In genomic region chrX:70434914-70435586, GRCh38 we compare ENCODE assay signal across 8 cellular contexts. TPM values are rescaled to one million over a fixed set of nuclear protein-coding genes. Genes with fewer than 3 reads are reported as not detected.
A peak's percentile ranks its signal among the peaks of the same experiment; 100 is the strongest.
DNase-seq lines count a peak whose midpoint lies in the region; ATAC-seq lines count a peak whose summit lies in the region.

No MANE protein-coding gene starts in this region.

- POLR2A ChIA-PET in activated CD4-positive, alpha-beta memory T cell treated with anti-CD3 and anti-CD28 coated beads, Interleukin-2, amount 10 ng/mL, durations not matched to agents 7 days and 5 days (lab: Charles Lee): interaction anchor here (0.7 to 3.4 kb wide), 7 partner anchors 10 to 301 kb away, joined by 3 to 13 read pairs (median 4); partner anchors contain the start of genes DLG3, IGBP1, KIF4A and PDZD11

- H3K9me3 Mint-ChIP-seq in activated CD8-positive, alpha-beta memory T cell treated with anti-CD3 and anti-CD28 coated beads, Interleukin-2, amount 10 ng/mL, durations not matched to agents 7 days and 5 days (ENCODE audit: low read depth): no peaks in the 10 kb centered on the region
- no peaks in the 10 kb centered on the region for H3K9me3 Mint-ChIP-seq in activated CD4-positive, alpha-beta memory T cell treated with anti-CD3 and anti-CD28 coated beads, Interleukin-2, amount 10 ng/mL, durations not matched to agents 7 days and 5 days

- DNase-seq in activated CD8-positive, alpha-beta memory T cell treated with anti-CD3 and anti-CD28 coated beads, Interleukin-2, amount 10 ng/mL, durations not matched to agents 7 days and 5 days: peak; percentile 56
- DNase-seq in activated CD8-positive, alpha-beta memory T cell treated with anti-CD3 and anti-CD28 coated beads for 24 hours: no peak
- DNase-seq in activated CD4-positive, alpha-beta memory T cell treated with anti-CD3 and anti-CD28 coated beads, Interleukin-2, amount 10 ng/mL, durations not matched to agents 7 days and 5 days: peak; percentile 35
- DNase-seq in hepatic stellate cell (ENCODE audit: low spot score): peak; percentile 81
- DNase-seq in stimulated activated naive CD8-positive, alpha-beta T cell treated with anti-CD3 and anti-CD28 coated beads, Interleukin-15, Interleukin-2, amounts not matched to agents 100 U/mL and 50 U/mL, for 24 hours: peak; percentile 7
- no peak for DNase-seq in NCI-H146 treated with DMSO at 0.1 percent for 48 hours (lab: John Stamatoyannopoulos, UW; ENCODE audit: unreplicated experiment)

- peak; percentile 24 for ATAC-seq in activated CD8-positive, alpha-beta memory T cell treated with anti-CD3 and anti-CD28 coated beads, Interleukin-2, amount 10 ng/mL, durations not matched to agents 7 days and 5 days
- ATAC-seq in stimulated activated naive CD8-positive, alpha-beta T cell treated with anti-CD3 and anti-CD28 coated beads, Interleukin-15, Interleukin-2, amounts not matched to agents 100 U/mL and 50 U/mL, for 24 hours: no peak
- ATAC-seq in GM21390 (IDR thresholded peaks at IDR 0.05; ENCODE audit: unreplicated experiment) (no peak), GM18909 (IDR thresholded peaks at IDR 0.05; ENCODE audit: poor library complexity, unreplicated experiment) (no peak)

- H3K27ac Mint-ChIP-seq in activated CD8-positive, alpha-beta memory T cell treated with anti-CD3 and anti-CD28 coated beads, Interleukin-2, amount 10 ng/mL, durations not matched to agents 7 days and 5 days: peak overlapping the region; percentile 77
- H3K27ac Mint-ChIP-seq in activated CD4-positive, alpha-beta memory T cell treated with anti-CD3 and anti-CD28 coated beads, Interleukin-2, amount 10 ng/mL, durations not matched to agents 7 days and 5 days: peak overlapping the region; percentile 21

- CTCF ChIA-PET in activated CD8-positive, alpha-beta memory T cell treated with anti-CD3 and anti-CD28 coated beads, Interleukin-2, amount 10 ng/mL, durations not matched to agents 7 days and 5 days (lab: Charles Lee): interaction anchor here (1.3 to 4.1 kb wide), 7 partner anchors 16 to 536 kb away, joined by 3 to 26 read pairs (median 6); partner anchors contain the start of gene IGBP1
- CTCF ChIA-PET in activated CD4-positive, alpha-beta memory T cell treated with anti-CD3 and anti-CD28 coated beads, Interleukin-2, amount 10 ng/mL, durations not matched to agents 7 days and 5 days (lab: Charles Lee): interaction anchor here (1.1 to 2.4 kb wide), 3 partner anchors 9 to 17 kb away, joined by 3 to 9 read pairs (median 4); partner anchors contain the start of gene DLG3

- no peaks in the 10 kb centered on the region for H3K27me3 Mint-ChIP-seq in activated CD8-positive, alpha-beta memory T cell treated with anti-CD3 and anti-CD28 coated beads, Interleukin-2, amount 10 ng/mL, durations not matched to agents 7 days and 5 days
- H3K27me3 Mint-ChIP-seq in activated CD4-positive, alpha-beta memory T cell treated with anti-CD3 and anti-CD28 coated beads, Interleukin-2, amount 10 ng/mL, durations not matched to agents 7 days and 5 days: peaks cover 19% of the 10 kb centered on the region

- peaks cover 45% of the 10 kb centered on the region for H3K4me1 Mint-ChIP-seq in activated CD8-positive, alpha-beta memory T cell treated with anti-CD3 and anti-CD28 coated beads, Interleukin-2, amount 10 ng/mL, durations not matched to agents 7 days and 5 days
- peaks cover 45% of the 10 kb centered on the region for H3K4me1 Mint-ChIP-seq in activated CD4-positive, alpha-beta memory T cell treated with anti-CD3 and anti-CD28 coated beads, Interleukin-2, amount 10 ng/mL, durations not matched to agents 7 days and 5 days

- H3K4me3 Mint-ChIP-seq in activated CD8-positive, alpha-beta memory T cell treated with anti-CD3 and anti-CD28 coated beads, Interleukin-2, amount 10 ng/mL, durations not matched to agents 7 days and 5 days: peak overlapping the region; percentile 88
- peak overlapping the region; percentile 85 for H3K4me3 Mint-ChIP-seq in activated CD4-positive, alpha-beta memory T cell treated with anti-CD3 and anti-CD28 coated beads, Interleukin-2, amount 10 ng/mL, durations not matched to agents 7 days and 5 days

- no peaks in the 10 kb centered on the region for H3K36me3 Mint-ChIP-seq in activated CD8-positive, alpha-beta memory T cell treated with anti-CD3 and anti-CD28 coated beads, Interleukin-2, amount 10 ng/mL, durations not matched to agents 7 days and 5 days
- no peaks in the 10 kb centered on the region for H3K36me3 Mint-ChIP-seq in activated CD4-positive, alpha-beta memory T cell treated with anti-CD3 and anti-CD28 coated beads, Interleukin-2, amount 10 ng/mL, durations not matched to agents 7 days and 5 days (ENCODE audit: low read depth)

RNA-seq across cellular contexts. Expression of gene DLG3, which starts 9.6 kb away (rescaled TPM):
- 10 to 100 TPM; 39.6 to 48.8 TPM for total RNA-seq in activated CD8-positive, alpha-beta memory T cell treated with anti-CD3 and anti-CD28 coated beads, Interleukin-2, amount 10 ng/mL, durations not matched to agents 7 days and 5 days
- 10 to 100 TPM; 33.3 to 39.9 TPM for total RNA-seq in activated CD4-positive, alpha-beta memory T cell treated with anti-CD3 and anti-CD28 coated beads, Interleukin-2, amount 10 ng/mL, durations not matched to agents 7 days and 5 days

RNA-seq across cellular contexts. Expression of gene GDPD2, which starts 11.9 kb away (rescaled TPM):
- total RNA-seq in activated CD8-positive, alpha-beta memory T cell treated with anti-CD3 and anti-CD28 coated beads, Interleukin-2, amount 10 ng/mL, durations not matched to agents 7 days and 5 days: under 1 TPM in 1 of 2 experiments, not detected in 1; 0.26 TPM
- under 1 TPM; 0.23 TPM for total RNA-seq in activated CD4-positive, alpha-beta memory T cell treated with anti-CD3 and anti-CD28 coated beads, Interleukin-2, amount 10 ng/mL, durations not matched to agents 7 days and 5 days

Comparison
In these comparisons a context has a peak if more than half of its experiments do, and no peak if none do; other contexts are left out.
1. DNase-seq: peak in activated CD8-positive, alpha-beta memory T cell treated with anti-CD3 and anti-CD28 coated beads, Interleukin-2, amount 10 ng/mL, durations not matched to agents 7 days and 5 days (single experiment), activated CD4-positive, alpha-beta memory T cell treated with anti-CD3 and anti-CD28 coated beads, Interleukin-2, amount 10 ng/mL, durations not matched to agents 7 days and 5 days (single experiment), hepatic stellate cell (single experiment) and stimulated activated naive CD8-positive, alpha-beta T cell treated with anti-CD3 and anti-CD28 coated beads, Interleukin-15, Interleukin-2, amounts not matched to agents 100 U/mL and 50 U/mL, for 24 hours (single experiment); none in activated CD8-positive, alpha-beta memory T cell treated with anti-CD3 and anti-CD28 coated beads for 24 hours (single experiment) and NCI-H146 treated with DMSO at 0.1 percent for 48 hours (single experiment).